9 cellular contexts compared by ENCODE assay signal in genomic region chr3:72100626-72101187, GRCh38.
DNase-seq lines count a peak whose midpoint lies in the region; ATAC-seq, FAIRE-seq and TF ChIP-seq lines count a peak whose summit lies in the region.
"Had no signal": no experiment of that assay in that cellular context is flagged by ENCODE, and none has a peak within 500 bp of the region (broad histone marks: within the 10 kb centered on the region; RNA-seq: fewer than 3 reads in every experiment).

No MANE protein-coding gene starts in this region.

- H3K9me3 ChIP-seq in gastroesophageal sphincter (no peaks in the 10 kb centered on the region), neutrophil (no peaks in the 10 kb centered on the region), stomach smooth muscle (ENCODE audit: control insufficient read depth in 2 of 2, low read length in 2 of 2) (no peaks in the 10 kb centered on the region)

- 3 to 13% methylated on average over 3 to 5 of the region's 21 CpGs for WGBS in gastroesophageal sphincter (ENCODE audit: low coverage in 1 of 2), 2 donors

- no peaks in the 10 kb centered on the region for H3K27me3 ChIP-seq in gastroesophageal sphincter
- no peaks in the 10 kb centered on the region for H3K27me3 ChIP-seq in neutrophil
- peaks cover 0 to 3% of the 10 kb centered on the region in 2 donors for H3K27me3 ChIP-seq in stomach smooth muscle (ENCODE audit: control insufficient read depth in 1 of 2, insufficient read depth in 2 of 2, low read length in 2 of 2)

- TF ChIP-seq CTCF in gastroesophageal sphincter (IDR thresholded peaks at IDR 0.05), result no peak
- peak; percentile 69 for TF ChIP-seq CTCF in neutrophil (IDR thresholded peaks at IDR 0.05)

- H3K36me3 ChIP-seq in gastroesophageal sphincter, result no peaks in the 10 kb centered on the region
- no peaks in the 10 kb centered on the region for H3K36me3 ChIP-seq in neutrophil
- H3K36me3 ChIP-seq in stomach smooth muscle (ENCODE audit: control insufficient read depth in 2 of 2, insufficient read depth in 2 of 2, low read length in 2 of 2), result no peaks in the 10 kb centered on the region

- peak; percentile 68 for FAIRE-seq in GM19239 (lab: Jason Lieb, UNC)

- H3K4me3 ChIP-seq in gastroesophageal sphincter (peak overlapping the region in 1 of 2 donors; percentile 36), neutrophil (ENCODE audit: low read depth in 1 of 2, low read length in 1 of 2) (peak overlapping the region; percentile 59), stomach smooth muscle (ENCODE audit: low read length in 2 of 2) (peak overlapping the region; percentile 27 to 62)

- ATAC-seq in HG03432 (IDR thresholded peaks at IDR 0.05; ENCODE audit: unreplicated experiment) (peak; percentile 73), gastroesophageal sphincter (peak; percentile 83)

- H3K9ac ChIP-seq in stomach smooth muscle (ENCODE audit: low read length in 2 of 2), result no peak overlapping the region

- H3K27ac ChIP-seq in gastroesophageal sphincter (peak overlapping the region in 2 of 4 donors; percentile 27 to 56), neutrophil (peak overlapping the region; percentile 96), stomach smooth muscle (ENCODE audit: low read length) (no peak overlapping the region)
- H3K27ac ChIP-seq: VCaP had no signal

- DNase-seq in CD1c-positive myeloid dendritic cell (ENCODE audit: extremely low spot score), result peak; percentile 98
- DNase-seq in GM19239 (ENCODE audit: insufficient read length, low spot score), result peak; percentile 58
- peak; percentile 81 for DNase-seq in RPMI7951 (ENCODE audit: low read depth)
- peak; percentile 54 for DNase-seq in activated effector memory CD4-positive, alpha-beta T cell treated with Interleukin-2 at 50 U/mL for 16 hours

- TF ChIP-seq POLR2A in gastroesophageal sphincter (IDR thresholded peaks at IDR 0.05), result no peak

- no peak for TF ChIP-seq EP300 in gastroesophageal sphincter (IDR thresholded peaks at IDR 0.05)

- H3K4me1 ChIP-seq in gastroesophageal sphincter, result peaks cover 0 to 18% (median 7%) of the 10 kb centered on the region in 3 donors
- H3K4me1 ChIP-seq in neutrophil (ENCODE audit: control insufficient read depth in 1 of 2, insufficient read depth in 1 of 2, low read depth in 1 of 2, low read length in 1 of 2), result peaks cover 48 to 53% of the 10 kb centered on the region in 2 experiments
- peaks cover 8% of the 10 kb centered on the region for H3K4me1 ChIP-seq in stomach smooth muscle (ENCODE audit: control insufficient read depth, insufficient read depth, low read length)
